Comparison of ENCODE assay signal across 8 cellular contexts in genomic region chrX:65677954-65678469, GRCh38. TPM values are rescaled to one million over a fixed set of nuclear protein-coding genes. Genes with fewer than 3 reads are reported as not detected.
DNase-seq lines count a peak whose midpoint lies in the region; ATAC-seq and TF ChIP-seq lines count a peak whose summit lies in the region.

No MANE protein-coding gene starts in this region.

- peaks cover 22 to 34% of the 10 kb centered on the region in 2 donors for H3K4me1 ChIP-seq in duodenal mucosa (ENCODE audit: control insufficient read depth in 1 of 2, insufficient read depth in 2 of 2, low read length in 2 of 2)
- no peaks in the 10 kb centered on the region for H3K4me1 ChIP-seq in HAP-1

- intact Hi-C loops in natural killer cell (cut with micrococcal nuclease), result no loop called here
- intact Hi-C loops in posterior cingulate gyrus (cut with DNase I), result no loop called here

- peak; percentile 88 for DNase-seq in AG10803 (ENCODE audit: low read depth)
- peak; percentile 36 for DNase-seq in NCI-H446 treated with DMSO at 0.1 percent for 48 hours (lab: John Stamatoyannopoulos, UW)
- no peak for DNase-seq in natural killer cell
- DNase-seq in posterior cingulate gyrus, result no peak
- no peak for DNase-seq in GM19240 (ENCODE audit: insufficient read length, low spot score)
- DNase-seq in HAP-1 (ENCODE audit: low spot score in 2 of 2), result no peak
- no peak for DNase-seq in HuH-7 (ENCODE audit: low spot score)

- no peak for ATAC-seq in natural killer cell

- H3K36me3 Mint-ChIP-seq in natural killer cell, result peaks cover 2% of the 10 kb centered on the region

- no peak for TF ChIP-seq CTCF in AG10803 (conservative IDR thresholded peaks at IDR 0.05; ENCODE audit: low read length)
- TF ChIP-seq CTCF in natural killer cell (IDR thresholded peaks at IDR 0.05), result no peak

- H3K4me3 Mint-ChIP-seq in natural killer cell, result peak overlapping the region; percentile 68

- no peaks in the 10 kb centered on the region for H3K9me3 Mint-ChIP-seq in natural killer cell

- H3K27me3 Mint-ChIP-seq in natural killer cell (ENCODE audit: low read depth in 2 of 2), result no peaks in the 10 kb centered on the region

- peak overlapping the region; percentile 94 to 97 for H3K27ac Mint-ChIP-seq in natural killer cell

- H3K4me3 ChIP-seq in AG10803 (ENCODE audit: low read length), result peak overlapping the region; percentile 10
- H3K4me3 ChIP-seq in duodenal mucosa (ENCODE audit: low read depth in 1 of 2, low read length in 2 of 2), result no peak overlapping the region
- no peak overlapping the region for H3K4me3 ChIP-seq in HAP-1

- in situ Hi-C loops in HAP-1 (cut with MboI; ENCODE audit: low sequenced_read_pairs), result no loop called here

- H3K27me3 ChIP-seq in duodenal mucosa (ENCODE audit: control insufficient read depth in 1 of 2, insufficient read depth in 2 of 2, low read length in 2 of 2), result no peaks in the 10 kb centered on the region
- no peaks in the 10 kb centered on the region for H3K27me3 ChIP-seq in HAP-1 (ENCODE audit: low read depth)

- H3K36me3 ChIP-seq in duodenal mucosa (ENCODE audit: control insufficient read depth in 1 of 2, insufficient read depth in 2 of 2, low read length in 2 of 2) (no peaks in the 10 kb centered on the region), HAP-1 (replicated peaks) (peaks cover 13% of the 10 kb centered on the region; the same call in 1 of the 2 replicates)

- H3K9me3 ChIP-seq in duodenal mucosa (ENCODE audit: control insufficient read depth in 1 of 2, low read length in 2 of 2) (no peaks in the 10 kb centered on the region), HAP-1 (no peaks in the 10 kb centered on the region)

- peak overlapping the region in 1 of 2 donors; percentile 19 for H3K9ac ChIP-seq in duodenal mucosa (ENCODE audit: low read depth in 1 of 2, low read length in 2 of 2)

- H3K4me1 Mint-ChIP-seq in natural killer cell, result peaks cover 88 to 89% of the 10 kb centered on the region in 2 donors

- H3K27ac ChIP-seq in duodenal mucosa (ENCODE audit: low read depth, low read length), result peak overlapping the region; percentile 67

RNA-seq across cellular contexts. Expression of gene MSN, which starts 10.6 kb away (rescaled TPM):
- total RNA-seq in natural killer cell, result 1,000 to 10,000 TPM in 1 of 3 donors, 100 to 1,000 TPM in 2; 866 to 1,028 (median 919) TPM

Comparison
In these comparisons a context has a peak if more than half of its experiments do, and no peak if none do; other contexts are left out.
1. DNase-seq: peak in AG10803 (single experiment) and NCI-H446 treated with DMSO at 0.1 percent for 48 hours (single experiment); none in natural killer cell (single experiment), posterior cingulate gyrus (0 of 10), GM19240 (single experiment), HAP-1 (0 of 2) and HuH-7 (single experiment).